ENCODE assay signal across 8 cellular contexts in the genomic region with DNA sequence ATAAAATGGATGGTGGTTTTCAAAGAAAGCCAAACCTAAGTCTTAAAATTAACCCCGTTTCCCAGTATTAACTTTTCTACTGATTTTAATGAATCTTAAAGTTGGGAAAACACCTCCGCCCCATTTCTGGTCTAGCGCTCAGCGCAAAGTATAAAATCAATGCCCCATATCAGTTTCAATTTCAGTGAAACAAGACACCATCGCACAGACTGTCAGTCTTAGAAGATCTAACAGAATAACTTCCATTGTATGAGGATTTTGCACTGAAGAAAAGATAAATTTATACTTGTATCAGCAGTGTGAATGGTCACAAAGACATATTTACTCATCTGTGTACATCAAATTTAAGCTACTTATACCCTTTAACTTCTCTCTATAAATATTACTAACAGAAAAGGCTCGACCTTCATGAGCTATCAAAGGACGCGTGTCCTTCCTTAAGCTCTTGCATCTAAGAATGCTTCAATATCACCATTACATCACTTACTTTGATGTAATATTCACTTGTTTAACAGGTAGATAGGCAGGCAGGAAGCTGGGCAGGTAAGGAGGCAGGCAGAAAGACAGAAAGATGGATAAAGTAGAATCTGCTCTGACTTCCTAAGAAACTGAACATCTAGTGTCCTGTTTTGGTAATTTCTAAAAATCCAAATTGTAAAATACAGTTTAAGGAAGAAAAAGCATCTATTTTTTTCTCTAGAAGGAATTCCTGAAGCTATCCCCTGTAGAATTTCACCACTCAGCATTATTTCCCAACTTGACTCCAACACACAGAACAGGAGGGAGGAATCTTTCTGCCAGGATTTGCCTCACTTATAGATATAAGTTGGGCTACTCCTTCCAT.
DNase-seq lines count a peak whose midpoint lies in the region; ATAC-seq and TF ChIP-seq lines count a peak whose summit lies in the region.
"Had no signal": no experiment of that assay in that cellular context is flagged by ENCODE, and none has a peak within 500 bp of the region (broad histone marks: within the 10 kb centered on the region; RNA-seq: fewer than 3 reads in every experiment).

No MANE protein-coding gene starts in this region.

- H3K4me1 ChIP-seq in HEK293 (ENCODE audit: control insufficient read depth, insufficient read depth, low read length), result peaks cover 38% of the 10 kb centered on the region
- peaks cover 50% of the 10 kb centered on the region for H3K4me1 ChIP-seq in testis

- POLR2A ChIA-PET in HEK293 (lab: Yijun Ruan, JAX), result no interaction called here
- POLR2A ChIA-PET in CD4-positive, alpha-beta T cell (lab: Charles Lee), result no interaction called here

- no peak overlapping the region for H3K27ac Mint-ChIP-seq in CD4-positive, alpha-beta T cell

- peak; percentile 36 for DNase-seq in iris pigment epithelial cell (ENCODE audit: low read depth)
- DNase-seq in testis, result no peak
- DNase-seq in NCI-H2227 (lab: John Stamatoyannopoulos, UW; ENCODE audit: unreplicated experiment), result no peak
- DNase-seq in retina, result no peak
- DNase-seq in CD4-positive, alpha-beta T cell, result no peak
- DNase-seq: cortex of kidney had no signal

- no peaks in the 10 kb centered on the region for H3K9me3 Mint-ChIP-seq in CD4-positive, alpha-beta T cell

- no peaks in the 10 kb centered on the region for H3K4me1 Mint-ChIP-seq in CD4-positive, alpha-beta T cell (ENCODE audit: low read depth)

- H3K27ac ChIP-seq in HEK293 (ENCODE audit: extremely low read depth, low read depth, low read length) (peak overlapping the region; percentile 87), angular gyrus (ENCODE audit: low read depth, low read length) (peak overlapping the region; percentile 98), testis (peak overlapping the region; percentile 48 to 68)
- H3K27ac ChIP-seq in CD4-positive, alpha-beta T cell (ENCODE audit: low read depth, low read length), result no peak overlapping the region

- no peaks in the 10 kb centered on the region for H3K27me3 Mint-ChIP-seq in CD4-positive, alpha-beta T cell

- TF ChIP-seq CTCF in HEK293 (tag by site-specific recombination; IDR thresholded peaks at IDR 0.05), result no peak
- TF ChIP-seq CTCF in testis (IDR thresholded peaks at IDR 0.05), result no peak
- TF ChIP-seq CTCF in CD4-positive, alpha-beta T cell (IDR thresholded peaks at IDR 0.05), result no peak

- no peaks in the 10 kb centered on the region for H3K36me3 Mint-ChIP-seq in CD4-positive, alpha-beta T cell (ENCODE audit: low read depth)

- H3K36me3 ChIP-seq in HEK293 (ENCODE audit: control insufficient read depth in 2 of 2, insufficient read depth in 1 of 2, low read length in 2 of 2) (no peaks in the 10 kb centered on the region), testis (ENCODE audit: low read depth, missing control alignments) (no peaks in the 10 kb centered on the region)

- 77 to 84% methylated on average over 8 of the region's 8 CpGs for WGBS in testis, 2 donors

- no peaks in the 10 kb centered on the region for H3K27me3 ChIP-seq in testis
- no peaks in the 10 kb centered on the region for H3K27me3 ChIP-seq in CD4-positive, alpha-beta T cell (ENCODE audit: control insufficient read depth, insufficient read depth, low read length)

- no peaks in the 10 kb centered on the region for H3K9me3 ChIP-seq in HEK293 (ENCODE audit: control insufficient read depth, insufficient read depth, low read depth, low read length)
- H3K9me3 ChIP-seq in testis, result no peaks in the 10 kb centered on the region
- no peaks in the 10 kb centered on the region for H3K9me3 ChIP-seq in CD4-positive, alpha-beta T cell (ENCODE audit: control insufficient read depth, low read length)

- CTCF ChIA-PET in HEK293 (lab: Yijun Ruan, JAX), result interaction anchor here (0.6 to 1.3 kb wide), 5 partner anchors 10 to 375 kb away, joined by 3 to 5 read pairs (median 4); no protein-coding TSS in a partner anchor
- CTCF ChIA-PET in CD4-positive, alpha-beta T cell (lab: Charles Lee), result no interaction called here

- H3K4me3 ChIP-seq in HEK293 (ENCODE audit: low read depth, low read length) (no peak overlapping the region), testis (no peak overlapping the region)

- H3K4me3 Mint-ChIP-seq in CD4-positive, alpha-beta T cell, result no peak overlapping the region

- no peak for ATAC-seq in CD4-positive, alpha-beta T cell (ENCODE audit: poor library complexity)

- intact Hi-C loops in testis (cut with DNase I; ENCODE audit: low total_unique reads), result no loop called here
- intact Hi-C loops in CD4-positive, alpha-beta T cell (cut with DNase I, micrococcal nuclease), result no loop called here

- no peak for TF ChIP-seq POLR2A in testis (IDR thresholded peaks at IDR 0.05)

TF ChIP-seq in HEK293, 187 proteins besides CTCF, POLR2A, EP300 and RAD21:
- TF ChIP-seq, protein P1, sequence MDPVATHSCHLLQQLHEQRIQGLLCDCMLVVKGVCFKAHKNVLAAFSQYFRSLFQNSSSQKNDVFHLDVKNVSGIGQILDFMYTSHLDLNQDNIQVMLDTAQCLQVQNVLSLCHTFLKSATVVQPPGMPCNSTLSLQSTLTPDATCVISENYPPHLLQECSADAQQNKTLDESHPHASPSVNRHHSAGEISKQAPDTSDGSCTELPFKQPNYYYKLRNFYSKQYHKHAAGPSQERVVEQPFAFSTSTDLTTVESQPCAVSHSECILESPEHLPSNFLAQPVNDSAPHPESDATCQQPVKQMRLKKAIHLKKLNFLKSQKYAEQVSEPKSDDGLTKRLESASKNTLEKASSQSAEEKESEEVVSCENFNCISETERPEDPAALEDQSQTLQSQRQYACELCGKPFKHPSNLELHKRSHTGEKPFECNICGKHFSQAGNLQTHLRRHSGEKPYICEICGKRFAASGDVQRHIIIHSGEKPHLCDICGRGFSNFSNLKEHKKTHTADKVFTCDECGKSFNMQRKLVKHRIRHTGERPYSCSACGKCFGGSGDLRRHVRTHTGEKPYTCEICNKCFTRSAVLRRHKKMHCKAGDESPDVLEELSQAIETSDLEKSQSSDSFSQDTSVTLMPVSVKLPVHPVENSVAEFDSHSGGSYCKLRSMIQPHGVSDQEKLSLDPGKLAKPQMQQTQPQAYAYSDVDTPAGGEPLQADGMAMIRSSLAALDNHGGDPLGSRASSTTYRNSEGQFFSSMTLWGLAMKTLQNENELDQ (tag by site-specific recombination; IDR thresholded peaks at IDR 0.05; ENCODE audit: low read depth), result no peak
- no peak for TF ChIP-seq ZNF266 (tag by site-specific recombination; IDR thresholded peaks at IDR 0.05; ENCODE audit: low read depth)
- no peak for TF ChIP-seq ZNF544 (tag by site-specific recombination; IDR thresholded peaks at IDR 0.05)
- TF ChIP-seq KLF9 (tag by site-specific recombination; IDR thresholded peaks at IDR 0.05; ENCODE audit: low read depth), result no peak
- TF ChIP-seq ZNF350 (tag by site-specific recombination; IDR thresholded peaks at IDR 0.05), result no peak
- TF ChIP-seq ZNF10 (tag by site-specific recombination; IDR thresholded peaks at IDR 0.05), result no peak
- no peak for TF ChIP-seq ZNF529 (tag by site-specific recombination; IDR thresholded peaks at IDR 0.05; ENCODE audit: insufficient replicate concordance)
- TF ChIP-seq SCRT1 (tag by site-specific recombination; IDR thresholded peaks at IDR 0.05; ENCODE audit: borderline replicate concordance), result no peak
- TF ChIP-seq, protein P2, sequence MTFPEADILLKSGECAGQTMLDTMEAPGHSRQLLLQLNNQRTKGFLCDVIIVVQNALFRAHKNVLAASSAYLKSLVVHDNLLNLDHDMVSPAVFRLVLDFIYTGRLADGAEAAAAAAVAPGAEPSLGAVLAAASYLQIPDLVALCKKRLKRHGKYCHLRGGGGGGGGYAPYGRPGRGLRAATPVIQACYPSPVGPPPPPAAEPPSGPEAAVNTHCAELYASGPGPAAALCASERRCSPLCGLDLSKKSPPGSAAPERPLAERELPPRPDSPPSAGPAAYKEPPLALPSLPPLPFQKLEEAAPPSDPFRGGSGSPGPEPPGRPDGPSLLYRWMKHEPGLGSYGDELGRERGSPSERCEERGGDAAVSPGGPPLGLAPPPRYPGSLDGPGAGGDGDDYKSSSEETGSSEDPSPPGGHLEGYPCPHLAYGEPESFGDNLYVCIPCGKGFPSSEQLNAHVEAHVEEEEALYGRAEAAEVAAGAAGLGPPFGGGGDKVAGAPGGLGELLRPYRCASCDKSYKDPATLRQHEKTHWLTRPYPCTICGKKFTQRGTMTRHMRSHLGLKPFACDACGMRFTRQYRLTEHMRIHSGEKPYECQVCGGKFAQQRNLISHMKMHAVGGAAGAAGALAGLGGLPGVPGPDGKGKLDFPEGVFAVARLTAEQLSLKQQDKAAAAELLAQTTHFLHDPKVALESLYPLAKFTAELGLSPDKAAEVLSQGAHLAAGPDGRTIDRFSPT (tag by site-specific recombination; IDR thresholded peaks at IDR 0.05), result no peak
- TF ChIP-seq ZNF202 (tag by site-specific recombination; IDR thresholded peaks at IDR 0.05; ENCODE audit: borderline replicate concordance), result no peak
- no peak for TF ChIP-seq ZNF596 (tag by site-specific recombination; IDR thresholded peaks at IDR 0.05)
- no peak for TF ChIP-seq ZNF24 (tag by site-specific recombination; IDR thresholded peaks at IDR 0.05)
- no peak for TF ChIP-seq ZNF112 (tag by site-specific recombination; IDR thresholded peaks at IDR 0.05)
